Comparison of ENCODE assay signal across 19 cellular contexts in the genomic region with DNA sequence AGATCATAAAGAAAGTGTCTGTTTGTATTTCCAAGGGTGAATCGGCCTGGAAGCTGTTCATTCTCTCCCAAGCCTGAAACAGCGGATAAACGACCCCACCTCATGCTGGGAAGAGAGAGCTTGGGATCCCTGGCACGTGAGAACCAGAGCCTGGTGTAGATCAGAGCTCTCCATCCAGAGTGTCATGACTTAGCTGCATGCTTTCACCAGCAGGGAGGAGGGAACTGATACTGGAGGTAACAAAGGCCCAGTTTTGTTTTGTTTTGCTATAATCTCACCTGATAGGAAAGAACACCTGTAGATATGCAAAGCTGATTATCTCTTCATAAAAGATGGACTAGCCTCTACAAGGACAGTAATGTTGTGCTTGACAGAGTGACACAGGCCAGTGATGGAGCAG.
"Had no signal": no experiment of that assay in that cellular context is flagged by ENCODE, and none has a peak within 500 bp of the region (broad histone marks: within the 10 kb centered on the region; RNA-seq: fewer than 3 reads in every experiment).

No MANE protein-coding gene starts in this region.

- H3K9me3 ChIP-seq: body of pancreas, colonic mucosa, psoas muscle, testis, upper lobe of left lung had no signal

- H3K36me3 Mint-ChIP-seq: activated naive CD8-positive, alpha-beta T cell had no signal

- H3K4me1 ChIP-seq: body of pancreas, colonic mucosa, left lung, psoas muscle, spleen, stomach, testis, upper lobe of left lung had no signal

- H3K27me3 Mint-ChIP-seq: activated naive CD8-positive, alpha-beta T cell had no signal

- H3K27ac Mint-ChIP-seq: activated naive CD8-positive, alpha-beta T cell; nephron had no signal

- DNase-seq: activated CD4-positive, alpha-beta T cell treated with anti-CD3 and anti-CD28 coated beads, Interleukin-2, amount 50 U/mL, for 1 hour; activated CD8-positive, alpha-beta memory T cell treated with anti-CD3 and anti-CD28 coated beads for 24 hours; activated gamma-delta T cell treated with Interleukin-2 at 50 U/mL for 16 hours; amniotic stem cell; body of pancreas; central memory CD4-positive, alpha-beta T cell; colonic mucosa; left lung; psoas muscle; spleen; stimulated activated CD4-positive, alpha-beta T cell treated with anti-CD3 and anti-CD28 coated beads, Interleukin-1b, Interleukin-23, amount 100 ng/mL, for 48 hours; stomach; testis; upper lobe of left lung had no signal

- H3K4me3 ChIP-seq: body of pancreas, colonic mucosa, left lung, psoas muscle, spleen, stomach, testis, upper lobe of left lung had no signal

- H3K27ac ChIP-seq: body of pancreas, colonic mucosa, left lung, psoas muscle, spleen, stomach, testis, upper lobe of left lung had no signal

- H3K4me1 Mint-ChIP-seq: nephron had no signal

- ATAC-seq: activated CD4-positive, CD25-positive, alpha-beta regulatory T cell treated with anti-CD3 and anti-CD28 coated beads, Interleukin-2, amount 50 U/mL, for 24 hours; body of pancreas; esophagus mucosa; left lung; psoas muscle; sciatic nerve had no signal

- H3K36me3 ChIP-seq: colonic mucosa, left lung, spleen, stomach, upper lobe of left lung had no signal

- H3K27me3 ChIP-seq: body of pancreas, colonic mucosa, left lung, spleen, stomach, testis, upper lobe of left lung had no signal

- H3K4me3 Mint-ChIP-seq: activated naive CD8-positive, alpha-beta T cell; nephron had no signal

- H3K9me3 Mint-ChIP-seq: nephron had no signal
